ENCODE assay signal across 8 cellular contexts in genomic region chr9:35688558-35689350, GRCh38. TPM values are rescaled to one million over a fixed set of nuclear protein-coding genes. Genes with fewer than 3 reads are reported as not detected.
DNase-seq lines count a peak whose midpoint lies in the region; ATAC-seq lines count a peak whose summit lies in the region.

No MANE protein-coding gene starts in this region.

- H3K27ac Mint-ChIP-seq in activated naive CD4-positive, alpha-beta T cell treated with anti-CD3 and anti-CD28 coated beads, Interleukin-2, amount 10 ng/mL, durations not matched to agents 7 days and 5 days, result peak overlapping the region; percentile 3
- H3K27ac Mint-ChIP-seq in activated T-cell treated with anti-CD3 and anti-CD28 coated beads, Interleukin-2, amount 50 U/mL, for 72 hours, result no peak overlapping the region
- peak overlapping the region; percentile 3 for H3K27ac Mint-ChIP-seq in stimulated activated memory B cell treated with anti-CD40 and anti-IgM and Interleukin-4, amounts not matched to agents 10 μg/mL and 1 μg/mL and 100 μg/mL, for 72 hours

- H3K27me3 Mint-ChIP-seq in activated naive CD4-positive, alpha-beta T cell treated with anti-CD3 and anti-CD28 coated beads, Interleukin-2, amount 10 ng/mL, durations not matched to agents 7 days and 5 days, result peaks cover 20% of the 10 kb centered on the region
- no peaks in the 10 kb centered on the region for H3K27me3 Mint-ChIP-seq in activated T-cell treated with anti-CD3 and anti-CD28 coated beads, Interleukin-2, amount 50 U/mL, for 72 hours (ENCODE audit: low read depth)
- no peaks in the 10 kb centered on the region for H3K27me3 Mint-ChIP-seq in stimulated activated memory B cell treated with anti-CD40 and anti-IgM and Interleukin-4, amounts not matched to agents 10 μg/mL and 1 μg/mL and 100 μg/mL, for 72 hours

- no peaks in the 10 kb centered on the region for H3K9me3 Mint-ChIP-seq in activated naive CD4-positive, alpha-beta T cell treated with anti-CD3 and anti-CD28 coated beads, Interleukin-2, amount 10 ng/mL, durations not matched to agents 7 days and 5 days
- H3K9me3 Mint-ChIP-seq in activated T-cell treated with anti-CD3 and anti-CD28 coated beads, Interleukin-2, amount 50 U/mL, for 72 hours, result no peaks in the 10 kb centered on the region
- H3K9me3 Mint-ChIP-seq in stimulated activated memory B cell treated with anti-CD40 and anti-IgM and Interleukin-4, amounts not matched to agents 10 μg/mL and 1 μg/mL and 100 μg/mL, for 72 hours, result no peaks in the 10 kb centered on the region

- peak overlapping the region; percentile 57 for H3K4me3 Mint-ChIP-seq in activated naive CD4-positive, alpha-beta T cell treated with anti-CD3 and anti-CD28 coated beads, Interleukin-2, amount 10 ng/mL, durations not matched to agents 7 days and 5 days
- peak overlapping the region; percentile 67 to 74 for H3K4me3 Mint-ChIP-seq in activated T-cell treated with anti-CD3 and anti-CD28 coated beads, Interleukin-2, amount 50 U/mL, for 72 hours
- H3K4me3 Mint-ChIP-seq in stimulated activated memory B cell treated with anti-CD40 and anti-IgM and Interleukin-4, amounts not matched to agents 10 μg/mL and 1 μg/mL and 100 μg/mL, for 72 hours, result peak overlapping the region; percentile 26

- peak overlapping the region; percentile 89 for H3K4me3 ChIP-seq in iPS-11a (ENCODE audit: low read depth, low read length)

- CTCF ChIA-PET in activated naive CD4-positive, alpha-beta T cell treated with anti-CD3 and anti-CD28 coated beads, Interleukin-2, amount 10 ng/mL, durations not matched to agents 7 days and 5 days (lab: Charles Lee), result interaction anchor here (0.9 to 2.2 kb wide), 8 partner anchors 8 to 85 kb away, joined by 3 to 16 read pairs (median 4); partner anchors contain the start of genes CCDC107 and RMRP

- peak; percentile 74 to 81 for ATAC-seq in activated T-cell treated with anti-CD3 and anti-CD28 coated beads, Interleukin-2, amount 50 U/mL, for 72 hours (replicated peaks in 1 of 2)
- ATAC-seq in stimulated activated memory B cell treated with anti-CD40 and anti-IgM and Interleukin-4, amounts not matched to agents 10 μg/mL and 1 μg/mL and 100 μg/mL, for 72 hours, result no peak

- no peak for DNase-seq in activated naive CD4-positive, alpha-beta T cell treated with anti-CD3 and anti-CD28 coated beads, Interleukin-2, amount 10 ng/mL, durations not matched to agents 7 days and 5 days
- no peak for DNase-seq in activated naive CD4-positive, alpha-beta T cell (lab: John Stamatoyannopoulos, UW)
- DNase-seq in activated T-cell treated with anti-CD3 and anti-CD28 coated beads, Interleukin-2, amount 50 U/mL, for 72 hours, result peak in 1 of 2 donors; percentile 16
- DNase-seq in NCI-H526 (lab: John Stamatoyannopoulos, UW), result no peak
- DNase-seq in NCI-H526 treated with DMSO at 0.1 percent for 48 hours (lab: John Stamatoyannopoulos, UW), result no peak
- DNase-seq in iPS-NIHi11 (ENCODE audit: low spot score), result no peak

- H3K36me3 Mint-ChIP-seq in activated naive CD4-positive, alpha-beta T cell treated with anti-CD3 and anti-CD28 coated beads, Interleukin-2, amount 10 ng/mL, durations not matched to agents 7 days and 5 days, result no peaks in the 10 kb centered on the region
- H3K36me3 Mint-ChIP-seq in activated T-cell treated with anti-CD3 and anti-CD28 coated beads, Interleukin-2, amount 50 U/mL, for 72 hours (ENCODE audit: insufficient read depth in 2 of 2), result no peaks in the 10 kb centered on the region
- no peaks in the 10 kb centered on the region for H3K36me3 Mint-ChIP-seq in stimulated activated memory B cell treated with anti-CD40 and anti-IgM and Interleukin-4, amounts not matched to agents 10 μg/mL and 1 μg/mL and 100 μg/mL, for 72 hours

- H3K4me1 Mint-ChIP-seq in activated naive CD4-positive, alpha-beta T cell treated with anti-CD3 and anti-CD28 coated beads, Interleukin-2, amount 10 ng/mL, durations not matched to agents 7 days and 5 days, result peaks cover 27% of the 10 kb centered on the region
- H3K4me1 Mint-ChIP-seq in activated T-cell treated with anti-CD3 and anti-CD28 coated beads, Interleukin-2, amount 50 U/mL, for 72 hours (ENCODE audit: low read depth), result peaks cover 35% of the 10 kb centered on the region
- H3K4me1 Mint-ChIP-seq in stimulated activated memory B cell treated with anti-CD40 and anti-IgM and Interleukin-4, amounts not matched to agents 10 μg/mL and 1 μg/mL and 100 μg/mL, for 72 hours, result peaks cover 20% of the 10 kb centered on the region

RNA-seq across cellular contexts. Expression of gene TPM2, which starts 1.0 kb away (rescaled TPM):
- total RNA-seq in activated T-cell treated with anti-CD3 and anti-CD28 coated beads, Interleukin-2, amount 50 U/mL, for 72 hours, result 1 to 10 TPM; 5.4 to 7.8 TPM

RNA-seq across cellular contexts. Expression of gene CA9, which starts 15.0 kb away (rescaled TPM):
- 1 to 10 TPM in 1 of 2 donors, under 1 TPM in 1; 0.65 to 1.6 TPM for total RNA-seq in activated T-cell treated with anti-CD3 and anti-CD28 coated beads, Interleukin-2, amount 50 U/mL, for 72 hours

RNA-seq across cellular contexts. Expression of gene ARHGEF39, which starts 23.8 kb away (rescaled TPM):
- total RNA-seq in activated T-cell treated with anti-CD3 and anti-CD28 coated beads, Interleukin-2, amount 50 U/mL, for 72 hours, result 10 to 100 TPM; 12.0 to 15.1 TPM

RNA-seq across cellular contexts. Expression of gene CCDC107, which starts 30.7 kb away (rescaled TPM):
- 10 to 100 TPM in 1 of 2 donors, 1 to 10 TPM in 1; 9.5 to 10.8 TPM for total RNA-seq in activated T-cell treated with anti-CD3 and anti-CD28 coated beads, Interleukin-2, amount 50 U/mL, for 72 hours

RNA-seq across cellular contexts. Expression of gene RMRP, which starts 30.9 kb away (rescaled TPM):
- total RNA-seq in activated T-cell treated with anti-CD3 and anti-CD28 coated beads, Interleukin-2, amount 50 U/mL, for 72 hours, result 1,000 to 10,000 TPM; 5,353 to 9,709 TPM
